7 cellular contexts compared by ENCODE assay signal in the genomic region with DNA sequence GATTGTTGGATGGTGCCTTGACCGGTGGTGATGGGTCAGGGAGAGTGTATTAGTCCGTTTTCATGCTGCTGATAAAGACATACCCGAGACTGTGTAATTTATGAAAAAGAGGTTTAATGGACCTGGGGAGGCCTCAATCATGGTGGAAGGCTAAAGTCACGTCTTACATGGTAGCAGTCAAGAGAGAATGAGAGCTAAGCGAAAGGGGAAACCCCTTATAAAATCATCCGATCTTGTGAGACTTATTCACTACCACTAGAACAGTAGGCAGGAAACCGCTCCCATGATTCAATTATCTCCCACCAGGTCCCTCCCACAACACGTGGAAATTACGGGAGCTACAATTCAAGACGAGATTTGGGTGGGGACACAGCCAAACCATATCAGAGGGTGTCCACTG.
A peak's percentile ranks its signal among the peaks of the same experiment; 100 is the strongest.
DNase-seq lines count a peak whose midpoint lies in the region; ATAC-seq and TF ChIP-seq lines count a peak whose summit lies in the region.
"Not testable (repeated sequence)": the region's sequence is repeated elsewhere in the genome, so short reads cannot be mapped to it uniquely, and the experiment has no call there.

No MANE protein-coding gene starts in this region.

- H3K4me1 Mint-ChIP-seq in CD4-positive, CD25-positive, alpha-beta regulatory T cell: peaks cover 15 to 49% (median 37%) of the 10 kb centered on the region in 4 donors
- peaks cover 37% of the 10 kb centered on the region for H3K4me1 Mint-ChIP-seq in T-helper 17 cell
- peaks cover 33% of the 10 kb centered on the region for H3K4me1 Mint-ChIP-seq in activated CD8-positive, alpha-beta T cell treated with anti-CD3 and anti-CD28 coated beads, Interleukin-2, amount 10 ng/mL, durations not matched to agents 7 days and 5 days (ENCODE audit: low read depth)
- peaks cover 15 to 41% of the 10 kb centered on the region in 2 donors for H3K4me1 Mint-ChIP-seq in effector memory CD8-positive, alpha-beta T cell (ENCODE audit: low read depth in 2 of 2)
- H3K4me1 Mint-ChIP-seq in naive B cell: peaks cover 34 to 52% (median 38%) of the 10 kb centered on the region in 3 donors

- not testable (repeated sequence) for H3K9me3 Mint-ChIP-seq in CD4-positive, CD25-positive, alpha-beta regulatory T cell; activated CD8-positive, alpha-beta T cell treated with anti-CD3 and anti-CD28 coated beads, Interleukin-2, amount 10 ng/mL, durations not matched to agents 7 days and 5 days (ENCODE audit: insufficient read depth); effector memory CD8-positive, alpha-beta T cell; naive B cell
- peaks cover 3 to 13% of the 10 kb centered on the region in 2 donors for H3K9me3 Mint-ChIP-seq in activated naive CD4-positive, alpha-beta T cell treated with anti-CD3 and anti-CD28 coated beads, Interleukin-2, amount 50 U/mL, for 72 hours

- peak overlapping the region; percentile 4 for H3K4me2 ChIP-seq in smooth muscle cell

- peaks cover 36% of the 10 kb centered on the region for H3K36me3 Mint-ChIP-seq in CD4-positive, CD25-positive, alpha-beta regulatory T cell
- not testable (repeated sequence) for H3K36me3 Mint-ChIP-seq in T-helper 17 cell (ENCODE audit: low read depth)
- H3K36me3 Mint-ChIP-seq in activated CD8-positive, alpha-beta T cell treated with anti-CD3 and anti-CD28 coated beads, Interleukin-2, amount 10 ng/mL, durations not matched to agents 7 days and 5 days (ENCODE audit: low read depth): peaks cover 47% of the 10 kb centered on the region
- H3K36me3 Mint-ChIP-seq in activated naive CD4-positive, alpha-beta T cell treated with anti-CD3 and anti-CD28 coated beads, Interleukin-2, amount 50 U/mL, for 72 hours: peaks cover 17 to 48% of the 10 kb centered on the region in 2 donors
- H3K36me3 Mint-ChIP-seq in effector memory CD8-positive, alpha-beta T cell (ENCODE audit: insufficient read depth): peaks cover 28% of the 10 kb centered on the region
- H3K36me3 Mint-ChIP-seq in naive B cell: peaks cover 46 to 55% of the 10 kb centered on the region in 2 donors

- not testable (repeated sequence) for H3K27ac ChIP-seq in CD4-positive, CD25-positive, alpha-beta regulatory T cell (ENCODE audit: insufficient read depth, low read length, poor library complexity, severe bottlenecking)
- H3K27ac ChIP-seq in smooth muscle cell (ENCODE audit: low read depth): peak overlapping the region; percentile 82

- not testable (repeated sequence) for H3K9me3 ChIP-seq in CD4-positive, CD25-positive, alpha-beta regulatory T cell (ENCODE audit: control insufficient read depth in 2 of 2, low read length in 2 of 2); T-helper 17 cell (ENCODE audit: control insufficient read depth, low read length, poor library complexity, severe bottlenecking); smooth muscle cell (replicated peaks; ENCODE audit: low read depth)

- not testable (repeated sequence) for TF ChIP-seq CTCF in smooth muscle cell (IDR thresholded peaks at IDR 0.05; ENCODE audit: borderline replicate concordance, insufficient read depth, poor library complexity, severe bottlenecking)

- H3K27me3 Mint-ChIP-seq in CD4-positive, CD25-positive, alpha-beta regulatory T cell; T-helper 17 cell; activated CD8-positive, alpha-beta T cell treated with anti-CD3 and anti-CD28 coated beads, Interleukin-2, amount 10 ng/mL, durations not matched to agents 7 days and 5 days (ENCODE audit: low read depth); effector memory CD8-positive, alpha-beta T cell; naive B cell: not testable (repeated sequence)

- WGBS in smooth muscle cell (ENCODE audit: low lambda C conversion rate): 80% methylated on average over 10 of the region's 10 CpGs

- H4K20me1 ChIP-seq in smooth muscle cell (ENCODE audit: low read depth): not testable (repeated sequence)

- H3K4me3 Mint-ChIP-seq in CD4-positive, CD25-positive, alpha-beta regulatory T cell: peak overlapping the region in 1 of 4 donors; percentile 44
- not testable (repeated sequence) for H3K4me3 Mint-ChIP-seq in T-helper 17 cell; activated CD8-positive, alpha-beta T cell treated with anti-CD3 and anti-CD28 coated beads, Interleukin-2, amount 10 ng/mL, durations not matched to agents 7 days and 5 days; effector memory CD8-positive, alpha-beta T cell; naive B cell

- not testable (repeated sequence) for H2AFZ ChIP-seq in smooth muscle cell (ENCODE audit: low read depth)

- not testable (repeated sequence) for H3K4me3 ChIP-seq in CD4-positive, CD25-positive, alpha-beta regulatory T cell (ENCODE audit: low read depth, low read length); smooth muscle cell

- peaks cover 34% of the 10 kb centered on the region for H3K36me3 ChIP-seq in CD4-positive, CD25-positive, alpha-beta regulatory T cell (ENCODE audit: control insufficient read depth, insufficient read depth, low read length)
- not testable (repeated sequence) for H3K36me3 ChIP-seq in smooth muscle cell (ENCODE audit: low read depth)

- peak overlapping the region; percentile 18 for H3K9ac ChIP-seq in smooth muscle cell (ENCODE audit: low read depth)

- H3K27ac Mint-ChIP-seq in CD4-positive, CD25-positive, alpha-beta regulatory T cell: peak overlapping the region in 2 of 3 donors; percentile 30 to 77
- peak overlapping the region; percentile 80 for H3K27ac Mint-ChIP-seq in T-helper 17 cell
- peak overlapping the region; percentile 17 for H3K27ac Mint-ChIP-seq in activated CD8-positive, alpha-beta T cell treated with anti-CD3 and anti-CD28 coated beads, Interleukin-2, amount 10 ng/mL, durations not matched to agents 7 days and 5 days
- H3K27ac Mint-ChIP-seq in activated naive CD4-positive, alpha-beta T cell treated with anti-CD3 and anti-CD28 coated beads, Interleukin-2, amount 50 U/mL, for 72 hours: peak overlapping the region; percentile 80 to 82
- peak overlapping the region; percentile 25 to 39 for H3K27ac Mint-ChIP-seq in effector memory CD8-positive, alpha-beta T cell
- H3K27ac Mint-ChIP-seq in naive B cell: peak overlapping the region in 5 of 6 donors; percentile 20 to 90 (median 67)

- H3F3A ChIP-seq in smooth muscle cell (ENCODE audit: low read depth): peaks cover 19% of the 10 kb centered on the region

- not testable (repeated sequence) for H3K27me3 ChIP-seq in CD4-positive, CD25-positive, alpha-beta regulatory T cell (ENCODE audit: control insufficient read depth, insufficient read depth, low read length); smooth muscle cell (ENCODE audit: low read depth)

- not testable (repeated sequence) for H3K79me2 ChIP-seq in smooth muscle cell (ENCODE audit: low read depth)

- H3K4me1 ChIP-seq in CD4-positive, CD25-positive, alpha-beta regulatory T cell (ENCODE audit: control insufficient read depth, insufficient read depth, low read length, poor library complexity, severe bottlenecking): peaks cover 15% of the 10 kb centered on the region
- H3K4me1 ChIP-seq in smooth muscle cell (ENCODE audit: low read depth): not testable (repeated sequence)

- CTCF ChIA-PET in activated CD8-positive, alpha-beta T cell treated with anti-CD3 and anti-CD28 coated beads, Interleukin-2, amount 10 ng/mL, durations not matched to agents 7 days and 5 days (lab: Charles Lee): interaction anchor here (1.2 to 1.4 kb wide), 2 partner anchors 81 to 142 kb away, joined by 3 to 4 read pairs; no protein-coding TSS in a partner anchor

- POLR2A ChIA-PET in activated CD8-positive, alpha-beta T cell treated with anti-CD3 and anti-CD28 coated beads, Interleukin-2, amount 10 ng/mL, durations not matched to agents 7 days and 5 days (lab: Charles Lee): interaction anchor here (0.6 to 1.5 kb wide), 2 partner anchors 10 to 1549 kb away, joined by 3 to 4 read pairs; no protein-coding TSS in a partner anchor

- not testable (repeated sequence) for ATAC-seq in CD4-positive, CD25-positive, alpha-beta regulatory T cell (ENCODE audit: low read depth in 2 of 2); T-helper 17 cell; activated CD8-positive, alpha-beta T cell treated with anti-CD3 and anti-CD28 coated beads, Interleukin-2, amount 10 ng/mL, durations not matched to agents 7 days and 5 days; effector memory CD8-positive, alpha-beta T cell (replicated peaks); naive B cell (ENCODE audit: low read depth in 2 of 2)
- peak in 1 of 2 donors; percentile 62 for ATAC-seq in activated naive CD4-positive, alpha-beta T cell treated with anti-CD3 and anti-CD28 coated beads, Interleukin-2, amount 50 U/mL, for 72 hours

- not testable (repeated sequence) for DNase-seq in CD4-positive, CD25-positive, alpha-beta regulatory T cell; T-helper 17 cell; activated CD8-positive, alpha-beta T cell treated with anti-CD3 and anti-CD28 coated beads, Interleukin-2, amount 10 ng/mL, durations not matched to agents 7 days and 5 days; activated naive CD4-positive, alpha-beta T cell treated with anti-CD3 and anti-CD28 coated beads, Interleukin-2, amount 50 U/mL, for 72 hours (ENCODE audit: low spot score in 2 of 2); effector memory CD8-positive, alpha-beta T cell; naive B cell; smooth muscle cell (lab: John Stamatoyannopoulos, UW; ENCODE audit: unreplicated experiment)

Comparison
In these comparisons a context has a peak if more than half of its experiments do, and no peak if none do; other contexts are left out.
1. H3K27ac Mint-ChIP-seq: peak in every context shown above with its lines; median percentile 81 in activated naive CD4-positive, alpha-beta T cell treated with anti-CD3 and anti-CD28 coated beads, Interleukin-2, amount 50 U/mL, for 72 hours; 80 in T-helper 17 cell; 67 in naive B cell; 54 in CD4-positive, CD25-positive, alpha-beta regulatory T cell; 32 in effector memory CD8-positive, alpha-beta T cell; 17 in activated CD8-positive, alpha-beta T cell treated with anti-CD3 and anti-CD28 coated beads, Interleukin-2, amount 10 ng/mL, durations not matched to agents 7 days and 5 days.